In genomic region chr2:26504002-26504401, GRCh38 we compare ENCODE assay signal across 10 cellular contexts. TPM values are rescaled to one million over a fixed set of nuclear protein-coding genes. Genes with fewer than 3 reads are reported as not detected.
DNase-seq lines count a peak whose midpoint lies in the region; ATAC-seq, FAIRE-seq and TF ChIP-seq lines count a peak whose summit lies in the region.
"Had no signal": no experiment of that assay in that cellular context is flagged by ENCODE, and none has a peak within 500 bp of the region (broad histone marks: within the 10 kb centered on the region; RNA-seq: fewer than 3 reads in every experiment).

No MANE protein-coding gene starts in this region.

- intact Hi-C loops in Right ventricle myocardium inferior (cut with DNase I) = no loop called here

- TF ChIP-seq POLR2A in upper lobe of left lung (IDR thresholded peaks at IDR 0.05) = no peak

- H3K9me3 ChIP-seq in cardiac muscle cell (ENCODE audit: low read depth) (no peaks in the 10 kb centered on the region), iPS-20b (ENCODE audit: insufficient read depth, low read depth, low read length) (no peaks in the 10 kb centered on the region), upper lobe of left lung (no peaks in the 10 kb centered on the region)

- ATAC-seq in Right ventricle myocardium inferior (no peak), upper lobe of left lung (ENCODE audit: low FRiP score in 2 of 2) (no peak), HG02852 (IDR thresholded peaks at IDR 0.05; ENCODE audit: unreplicated experiment) (no peak)

- H3K4me3 Mint-ChIP-seq in activated CD4-positive, alpha-beta memory T cell treated with anti-CD3 and anti-CD28 coated beads, Interleukin-2, amount 10 ng/mL, durations not matched to agents 7 days and 5 days = peak overlapping the region; percentile 70

- CTCF ChIA-PET in activated CD4-positive, alpha-beta memory T cell treated with anti-CD3 and anti-CD28 coated beads, Interleukin-2, amount 10 ng/mL, durations not matched to agents 7 days and 5 days (lab: Charles Lee) = interaction anchor here (0.9 to 3.6 kb wide), 9 partner anchors 9 to 89 kb away, joined by 3 to 33 read pairs (median 5); partner anchors contain the start of gene OTOF

- no peaks in the 10 kb centered on the region for H3K36me3 ChIP-seq in cardiac muscle cell
- no peaks in the 10 kb centered on the region for H3K36me3 ChIP-seq in iPS-20b (ENCODE audit: insufficient read depth, low read depth, low read length)
- no peaks in the 10 kb centered on the region for H3K36me3 ChIP-seq in upper lobe of left lung

- peaks cover 17% of the 10 kb centered on the region for H3K27me3 ChIP-seq in cardiac muscle cell
- H3K27me3 ChIP-seq in iPS-20b (ENCODE audit: insufficient read depth, low read length) = peaks cover 17% of the 10 kb centered on the region
- H3K27me3 ChIP-seq in upper lobe of left lung = no peaks in the 10 kb centered on the region

- H3K27ac ChIP-seq in cardiac muscle cell = no peak overlapping the region
- H3K27ac ChIP-seq in iPS-20b (ENCODE audit: low read length) = no peak overlapping the region
- H3K27ac ChIP-seq in upper lobe of left lung = no peak overlapping the region

- H3K4me3 ChIP-seq in cardiac muscle cell = peak overlapping the region; percentile 29
- H3K4me3 ChIP-seq in iPS-20b (ENCODE audit: low read length) = peak overlapping the region; percentile 67; the same call in 1 of the 2 replicates
- H3K4me3 ChIP-seq in upper lobe of left lung = peak overlapping the region in 3 of 4 donors; percentile 39 to 54 (median 51)

- no peak for FAIRE-seq in RCC 7860 (lab: Jason Lieb, UNC)

- DNase-seq in cardiac muscle cell (ENCODE audit: low read depth in 1 of 2, low spot score in 1 of 2) = no peak
- no peak for DNase-seq in Right ventricle myocardium inferior (ENCODE audit: missing footprints)
- DNase-seq in activated CD4-positive, alpha-beta memory T cell treated with anti-CD3 and anti-CD28 coated beads, Interleukin-2, amount 10 ng/mL, durations not matched to agents 7 days and 5 days = no peak
- no peak for DNase-seq in upper lobe of left lung
- DNase-seq in medulla oblongata (ENCODE audit: extremely low spot score) = no peak
- no peak for DNase-seq in RCC 7860 (ENCODE audit: low spot score)
- DNase-seq: DND-41 had no signal

- H3K9ac ChIP-seq in iPS-20b (ENCODE audit: low read depth, low read length) = peak overlapping the region; percentile 76; the same call in 1 of the 2 replicates

- TF ChIP-seq CTCF in cardiac muscle cell (IDR thresholded peaks at IDR 0.05; ENCODE audit: low read depth, low read length) (no peak), upper lobe of left lung (IDR thresholded peaks at IDR 0.05) (no peak)

- H3K27me3 Mint-ChIP-seq in activated CD4-positive, alpha-beta memory T cell treated with anti-CD3 and anti-CD28 coated beads, Interleukin-2, amount 10 ng/mL, durations not matched to agents 7 days and 5 days = peaks cover 8% of the 10 kb centered on the region

- 53 to 60% methylated on average over 10 to 13 of the region's 13 CpGs for WGBS in upper lobe of left lung, 2 donors

- no peaks in the 10 kb centered on the region for H3K9me3 Mint-ChIP-seq in activated CD4-positive, alpha-beta memory T cell treated with anti-CD3 and anti-CD28 coated beads, Interleukin-2, amount 10 ng/mL, durations not matched to agents 7 days and 5 days
- H3K9me3 Mint-ChIP-seq: neural crest cell had no signal

- no peaks in the 10 kb centered on the region for H3K36me3 Mint-ChIP-seq in activated CD4-positive, alpha-beta memory T cell treated with anti-CD3 and anti-CD28 coated beads, Interleukin-2, amount 10 ng/mL, durations not matched to agents 7 days and 5 days (ENCODE audit: low read depth)

- peaks cover 7% of the 10 kb centered on the region for H3K4me1 Mint-ChIP-seq in activated CD4-positive, alpha-beta memory T cell treated with anti-CD3 and anti-CD28 coated beads, Interleukin-2, amount 10 ng/mL, durations not matched to agents 7 days and 5 days

- POLR2A ChIA-PET in activated CD4-positive, alpha-beta memory T cell treated with anti-CD3 and anti-CD28 coated beads, Interleukin-2, amount 10 ng/mL, durations not matched to agents 7 days and 5 days (lab: Charles Lee) = interaction anchor here (0.9 to 1.6 kb wide), 2 partner anchors 12 to 19 kb away, joined by 4 read pairs; no protein-coding TSS in a partner anchor

- no peak for TF ChIP-seq EP300 in upper lobe of left lung (IDR thresholded peaks at IDR 0.05)

- H3K4me1 ChIP-seq in cardiac muscle cell (ENCODE audit: low read depth) (no peaks in the 10 kb centered on the region), iPS-20b (ENCODE audit: insufficient read depth, low read length) (peaks cover 4% of the 10 kb centered on the region; the same call in 1 of the 2 replicates), upper lobe of left lung (peaks cover 0 to 11% (median 10%) of the 10 kb centered on the region in 4 donors)

- H3K27ac Mint-ChIP-seq in activated CD4-positive, alpha-beta memory T cell treated with anti-CD3 and anti-CD28 coated beads, Interleukin-2, amount 10 ng/mL, durations not matched to agents 7 days and 5 days = no peak overlapping the region

RNA-seq across cellular contexts. Expression of gene OTOF, which starts 26.1 kb away (rescaled TPM):
- 0.04 TPM in 1 of 2 replicates, not detected in the other for total RNA-seq in cardiac muscle cell
- 0.30 TPM in 1 of 2 replicates, not detected in the other for polyA plus RNA-seq in cardiac muscle cell
- 0.08 TPM for total RNA-seq in Right ventricle myocardium inferior
- 10 to 100 TPM; 22.2 to 23.7 TPM for total RNA-seq in activated CD4-positive, alpha-beta memory T cell treated with anti-CD3 and anti-CD28 coated beads, Interleukin-2, amount 10 ng/mL, durations not matched to agents 7 days and 5 days
- under 1 TPM in 3 of 6 donors, not detected in 3; 0.10 to 0.15 (median 0.11) TPM for total RNA-seq in upper lobe of left lung

Comparison
In these comparisons a context has a peak if more than half of its experiments do, and no peak if none do; other contexts are left out.
1. RNA of gene OTOF, which starts 26.1 kb away (total RNA-seq): 22.2 to 23.7 TPM in activated CD4-positive, alpha-beta memory T cell treated with anti-CD3 and anti-CD28 coated beads, Interleukin-2, amount 10 ng/mL, durations not matched to agents 7 days and 5 days; 0.10 to 0.15 TPM in upper lobe of left lung, 0.08 TPM in Right ventricle myocardium inferior (single experiment) and 0.04 TPM in cardiac muscle cell; every median in the first group is over 10 times any median in the second.
2. Peak in every context shown above with its lines, with median percentiles within 50 percentile points of each other: H3K4me3 ChIP-seq.